Comparison of ENCODE assay signal across 24 cellular contexts in the genomic region with DNA sequence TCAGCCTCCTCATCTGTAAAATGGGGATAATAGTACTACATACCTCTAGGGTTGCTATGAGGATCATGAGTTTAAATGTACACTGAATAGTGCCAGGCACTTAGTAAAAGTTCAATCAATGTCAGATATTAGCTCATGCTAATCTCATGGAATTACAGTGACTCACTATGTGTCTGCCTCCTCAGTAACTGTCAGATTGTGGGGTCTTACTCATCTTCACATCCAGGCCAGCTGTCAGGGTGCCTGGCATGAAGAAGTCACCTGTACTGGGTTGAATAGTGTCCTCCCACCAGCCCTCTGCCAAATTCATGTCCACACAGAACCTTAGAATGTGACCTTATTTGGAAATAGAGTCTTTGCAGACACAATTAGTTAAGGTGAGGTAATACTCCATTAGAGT. TPM values are rescaled to one million over a fixed set of nuclear protein-coding genes. Genes with fewer than 3 reads are reported as not detected.
DNase-seq lines count a peak whose midpoint lies in the region; ATAC-seq and TF ChIP-seq lines count a peak whose summit lies in the region.
"Had no signal": no experiment of that assay in that cellular context is flagged by ENCODE, and none has a peak within 500 bp of the region (broad histone marks: within the 10 kb centered on the region; RNA-seq: fewer than 3 reads in every experiment).

No MANE protein-coding gene starts in this region.

- H3K4me2 ChIP-seq in BLaER1 (peak overlapping the region; percentile 84), GM23248 (ENCODE audit: unreplicated experiment) (no peak overlapping the region)
- H3K4me2 ChIP-seq: KMS-11, PC-9 had no signal

- H3K27ac Mint-ChIP-seq in activated T-helper 17 cell treated with anti-CD3 and anti-CD28 coated beads, Interleukin-2, amount 50 U/mL, for 72 hours: no peak overlapping the region

- H3K9me3 ChIP-seq in BLaER1: peaks cover 4% of the 10 kb centered on the region; the same call in 1 of the 2 replicates
- H3K9me3 ChIP-seq in GM23248 (ENCODE audit: low read depth): no peaks in the 10 kb centered on the region
- no peaks in the 10 kb centered on the region for H3K9me3 ChIP-seq in adrenal gland (replicated peaks in 1 of 3)
- H3K9me3 ChIP-seq: heart left ventricle, sigmoid colon, stomach had no signal

- H3K9ac ChIP-seq in BLaER1 (peak overlapping the region; percentile 84), GM23248 (no peak overlapping the region)
- H3K9ac ChIP-seq: KMS-11 had no signal

- H2AFZ ChIP-seq in GM23248: no peak overlapping the region
- H2AFZ ChIP-seq: PC-9 had no signal

- H4K20me1 ChIP-seq in BLaER1 (no peaks in the 10 kb centered on the region), GM23248 (ENCODE audit: insufficient read depth) (no peaks in the 10 kb centered on the region)

- peak; percentile 21 for ATAC-seq in activated T-helper 17 cell treated with anti-CD3 and anti-CD28 coated beads, Interleukin-2, amount 50 U/mL, for 72 hours (replicated peaks)
- ATAC-seq in GM18519 (IDR thresholded peaks at IDR 0.05; ENCODE audit: low FRiP score, unreplicated experiment): no peak
- ATAC-seq: heart left ventricle had no signal

- peak overlapping the region; percentile 98 for H3K27ac ChIP-seq in BLaER1
- no peak overlapping the region for H3K27ac ChIP-seq in GM23248
- H3K27ac ChIP-seq in adrenal gland: no peak overlapping the region
- H3K27ac ChIP-seq: heart left ventricle, KMS-11, PC-9, sigmoid colon, SK-N-MC, stomach had no signal

- no peak for TF ChIP-seq POLR2A in adrenal gland (IDR thresholded peaks at IDR 0.05)

- H3K27me3 ChIP-seq in BLaER1: no peaks in the 10 kb centered on the region
- H3K27me3 ChIP-seq in GM23248 (replicated peaks; ENCODE audit: insufficient read depth): no peaks in the 10 kb centered on the region
- H3K27me3 ChIP-seq in adrenal gland: no peaks in the 10 kb centered on the region
- H3K27me3 ChIP-seq: heart left ventricle, sigmoid colon, stomach had no signal

- no peaks in the 10 kb centered on the region for H3K36me3 ChIP-seq in BLaER1
- H3K36me3 ChIP-seq in GM23248 (ENCODE audit: low read depth): no peaks in the 10 kb centered on the region
- H3K36me3 ChIP-seq in adrenal gland (replicated peaks in 1 of 2): no peaks in the 10 kb centered on the region
- H3K36me3 ChIP-seq: heart left ventricle, sigmoid colon, stomach had no signal

- H3K4me1 ChIP-seq in BLaER1 (peaks cover 89% of the 10 kb centered on the region), GM23248 (ENCODE audit: insufficient read depth) (peaks cover 6% of the 10 kb centered on the region; the same call in 1 of the 2 replicates), adrenal gland (replicated peaks in 1 of 2) (no peaks in the 10 kb centered on the region)

- peaks cover 5% of the 10 kb centered on the region for H3K9me3 Mint-ChIP-seq in activated T-helper 17 cell treated with anti-CD3 and anti-CD28 coated beads, Interleukin-2, amount 50 U/mL, for 72 hours

- no peaks in the 10 kb centered on the region for H3K27me3 Mint-ChIP-seq in activated T-helper 17 cell treated with anti-CD3 and anti-CD28 coated beads, Interleukin-2, amount 50 U/mL, for 72 hours

- no peaks in the 10 kb centered on the region for H3K9me2 ChIP-seq in GM23248 (ENCODE audit: insufficient read depth)

- intact Hi-C loops in adrenal gland (cut with DNase I): no loop called here

- H3F3A ChIP-seq in GM23248 (ENCODE audit: insufficient read depth): no peaks in the 10 kb centered on the region

- H3K4me1 Mint-ChIP-seq in activated T-helper 17 cell treated with anti-CD3 and anti-CD28 coated beads, Interleukin-2, amount 50 U/mL, for 72 hours: peaks cover 4% of the 10 kb centered on the region

- no peaks in the 10 kb centered on the region for H3K79me2 ChIP-seq in GM23248 (ENCODE audit: insufficient read depth)

- no peak overlapping the region for H3K4me3 Mint-ChIP-seq in activated T-helper 17 cell treated with anti-CD3 and anti-CD28 coated beads, Interleukin-2, amount 50 U/mL, for 72 hours

- H3K36me3 Mint-ChIP-seq in activated T-helper 17 cell treated with anti-CD3 and anti-CD28 coated beads, Interleukin-2, amount 50 U/mL, for 72 hours (ENCODE audit: low read depth): no peaks in the 10 kb centered on the region

- DNase-seq in GM23248 (peak; percentile 23), myocyte (ENCODE audit: low read depth) (peak; percentile 59), NCI-H69 (lab: John Stamatoyannopoulos, UW) (no peak), adrenal gland (no peak)
- DNase-seq in activated T-cell treated with anti-CD3 and anti-CD28 coated beads, Interleukin-2, amount 50 U/mL, for 48 hours: no peak
- DNase-seq: activated CD4-positive, alpha-beta T cell treated with anti-CD3 and anti-CD28 coated beads for 1 hour; activated effector memory CD4-positive, alpha-beta T cell treated with Interleukin-2 at 50 U/mL for 16 hours; anterior cingulate cortex; cerebellar nuclear complex; COR-L47; effector CD8-positive, alpha-beta T cell; GOT3; heart left ventricle; NCI-H1105 treated with DMSO at 0.1 percent for 48 hours; NCI-H526; PC-9; sigmoid colon; stomach; trophoblast cell had no signal

- no peak for TF ChIP-seq CTCF in adrenal gland (IDR thresholded peaks at IDR 0.05)

- H3K4me3 ChIP-seq in BLaER1 (no peak overlapping the region), GM23248 (no peak overlapping the region), adrenal gland (no peak overlapping the region)
- H3K4me3 ChIP-seq: heart left ventricle, PC-9, sigmoid colon, SK-N-MC, stomach had no signal

- in situ Hi-C loops in GM23248 (cut with MboI): no loop called here

RNA-seq across cellular contexts. Expression of a gene that starts 54.3 kb away (rescaled TPM):
- 13.8 and 16.7 TPM in 2 replicates for total RNA-seq in GM23248 (2014; rRNA removed; shearing (Covaris generic))
- polyA plus RNA-seq in GM23248 (2016; fragmentation: Nextera tagmentation; extraction: Ambion mirVana) (10.7 and 10.8 TPM in 2 replicates), adrenal gland (10 to 100 TPM; 11.0 to 12.7 (median 11.7) TPM)
- 10 to 100 TPM; 38.4 to 39.6 TPM for total RNA-seq in activated T-helper 17 cell treated with anti-CD3 and anti-CD28 coated beads, Interleukin-2, amount 50 U/mL, for 72 hours
- total RNA-seq in myocyte (32.4 and 49.1 TPM in 2 replicates), adrenal gland (10 to 100 TPM in 7 of 8 donors, 1 to 10 TPM in 1; 7.5 to 21.4 (median 17.3) TPM)
- 13.7 TPM for polyA plus RNA-seq in myocyte (2012)

Comparison
In these comparisons a context has a peak if more than half of its experiments do, and no peak if none do; other contexts are left out.
1. DNase-seq: peak in GM23248 (single experiment) and myocyte (single experiment); none in NCI-H69 (single experiment), adrenal gland (0 of 7) and activated T-cell treated with anti-CD3 and anti-CD28 coated beads, Interleukin-2, amount 50 U/mL, for 48 hours (0 of 2).